In genomic region chr19:1019980-1020867, GRCh38 we compare ENCODE assay signal across 6 cellular contexts. TPM values are rescaled to one million over a fixed set of nuclear protein-coding genes. Genes with fewer than 3 reads are reported as not detected.
A peak's percentile ranks its signal among the peaks of the same experiment; 100 is the strongest.
DNase-seq lines count a peak whose midpoint lies in the region; TF ChIP-seq lines count a peak whose summit lies in the region.

No MANE protein-coding gene starts in this region.

- H3K27ac ChIP-seq in adrenal gland = peak overlapping the region in 4 of 5 donors; percentile 88 to 99 (median 90)
- peak overlapping the region; percentile 45 for H3K27ac ChIP-seq in muscle layer of duodenum (ENCODE audit: low read length)

- peak overlapping the region; percentile 81 for H3K27ac Mint-ChIP-seq in HFFc6

- no peak for DNase-seq in HFFc6
- DNase-seq in adrenal gland = peak in 6 of 7 donors; percentile 51 to 76 (median 60)
- DNase-seq in SK-N-DZ (ENCODE audit: low spot score) = no peak
- no peak for DNase-seq in NCI-H187 (lab: John Stamatoyannopoulos, UW)
- no peak for DNase-seq in stimulated activated CD4-positive, alpha-beta T cell treated with anti-CD3 and anti-CD28 coated beads, Interleukin-1b, Interleukin-23, amount 100 ng/mL, for 48 hours

- H3K27me3 ChIP-seq in adrenal gland = no peaks in the 10 kb centered on the region
- H3K27me3 ChIP-seq in muscle layer of duodenum (ENCODE audit: low read depth, low read length) = no peaks in the 10 kb centered on the region

- no peak for TF ChIP-seq POLR2A in adrenal gland (IDR thresholded peaks at IDR 0.05)

- intact Hi-C loops in adrenal gland (cut with DNase I) = no loop called here

- H3K4me1 ChIP-seq in adrenal gland (replicated peaks in 1 of 2) (peaks cover 27 to 51% of the 10 kb centered on the region in 2 donors), muscle layer of duodenum (ENCODE audit: control insufficient read depth in 1 of 2, insufficient read depth in 2 of 2, low read length in 2 of 2) (peaks cover 11 to 51% of the 10 kb centered on the region in 2 donors)

- H3K9me3 Mint-ChIP-seq in HFFc6 = peaks cover 4% of the 10 kb centered on the region; the same call in 1 of the 2 replicates

- no peaks in the 10 kb centered on the region; the same call in none of the 2 replicates for H3K27me3 Mint-ChIP-seq in HFFc6 (ENCODE audit: insufficient read depth)

- H3K9me3 ChIP-seq in adrenal gland (replicated peaks in 1 of 3) (no peaks in the 10 kb centered on the region), muscle layer of duodenum (ENCODE audit: control insufficient read depth in 1 of 2, low read length in 2 of 2) (no peaks in the 10 kb centered on the region)

- H3K4me1 Mint-ChIP-seq in HFFc6 (ENCODE audit: low read depth) = peaks cover 31% of the 10 kb centered on the region

- H3K4me3 Mint-ChIP-seq in HFFc6 = peak overlapping the region; percentile 93

- no peak for TF ChIP-seq CTCF in HFFc6 (IDR thresholded peaks at IDR 0.05)
- no peak for TF ChIP-seq CTCF in adrenal gland (IDR thresholded peaks at IDR 0.05)

- WGBS in adrenal gland, 4 donors = 0 to 1% (median 1%) methylated on average over 42 to 60 of the region's 60 CpGs

- no peaks in the 10 kb centered on the region for H3K36me3 Mint-ChIP-seq in HFFc6 (ENCODE audit: low read depth)

- H3K36me3 ChIP-seq in adrenal gland (replicated peaks in 1 of 2) (no peaks in the 10 kb centered on the region), muscle layer of duodenum (ENCODE audit: control insufficient read depth in 1 of 2, insufficient read depth in 2 of 2, low read length in 2 of 2) (no peaks in the 10 kb centered on the region)

- H3K4me3 ChIP-seq in adrenal gland (peak overlapping the region; percentile 62 to 99 (median 78)), muscle layer of duodenum (ENCODE audit: low read depth in 1 of 2, low read length in 2 of 2) (peak overlapping the region; percentile 83 to 94)

RNA-seq across cellular contexts. Expression of gene TMEM259, which starts 0.7 kb away (rescaled TPM):
- total RNA-seq in HFFc6 (2021; fragmentation: NEBNext Ultra II Directional; extraction: Animal tissue kit (Norgen Biotek cat#: 25700)) = 100 to 1,000 TPM; 127 to 164 (median 149) TPM
- total RNA-seq in adrenal gland = 100 to 1,000 TPM; 126 to 308 (median 202) TPM
- 100 to 1,000 TPM in 2 of 3 donors, 10 to 100 TPM in 1; 79.4 to 743 (median 370) TPM for polyA plus RNA-seq in adrenal gland
- polyA plus RNA-seq in SK-N-DZ (2014; cell fraction: cytosol; rRNA removed) = 148 and 150 TPM in 2 replicates
- 1,654 and 1,796 TPM in 2 replicates for polyA plus RNA-seq in SK-N-DZ (2014; cell fraction: nucleus; rRNA removed)

RNA-seq across cellular contexts. Expression of gene RNU6-2, which starts 1.1 kb away (rescaled TPM):
- not detected for total RNA-seq in HFFc6 (2021; fragmentation: NEBNext Ultra II Directional; extraction: Animal tissue kit (Norgen Biotek cat#: 25700))
- total RNA-seq in adrenal gland = not detected
- not detected for polyA plus RNA-seq in adrenal gland
- polyA plus RNA-seq in SK-N-DZ (2014; cell fraction: cytosol; rRNA removed) = not detected in 2 replicates
- not detected in 2 replicates for polyA plus RNA-seq in SK-N-DZ (2014; cell fraction: nucleus; rRNA removed)

RNA-seq across cellular contexts. Expression of gene CNN2, which starts 6.2 kb away (rescaled TPM):
- 100 to 1,000 TPM; 483 to 579 (median 507) TPM for total RNA-seq in HFFc6 (2021; fragmentation: NEBNext Ultra II Directional; extraction: Animal tissue kit (Norgen Biotek cat#: 25700))
- 10 to 100 TPM; 24.2 to 64.9 (median 42.7) TPM for total RNA-seq in adrenal gland
- 10 to 100 TPM; 11.2 to 60.8 (median 52.5) TPM for polyA plus RNA-seq in adrenal gland
- polyA plus RNA-seq in SK-N-DZ (2014; cell fraction: cytosol; rRNA removed) = 100.0 and 112 TPM in 2 replicates
- 50.3 and 54.1 TPM in 2 replicates for polyA plus RNA-seq in SK-N-DZ (2014; cell fraction: nucleus; rRNA removed)

RNA-seq across cellular contexts. Expression of gene ABCA7, which starts 19.7 kb away (rescaled TPM):
- 1 to 10 TPM; 4.6 to 8.1 (median 6.6) TPM for total RNA-seq in HFFc6 (2021; fragmentation: NEBNext Ultra II Directional; extraction: Animal tissue kit (Norgen Biotek cat#: 25700))
- 10 to 100 TPM in 7 of 8 donors, 1 to 10 TPM in 1; 8.8 to 23.2 (median 18.8) TPM for total RNA-seq in adrenal gland
- polyA plus RNA-seq in adrenal gland = 100 to 1,000 TPM in 1 of 3 donors, 10 to 100 TPM in 1, 1 to 10 TPM in 1; 2.1 to 109 (median 28.7) TPM
- 7.6 and 10.8 TPM in 2 replicates for polyA plus RNA-seq in SK-N-DZ (2014; cell fraction: cytosol; rRNA removed)
- 71.2 and 150 TPM in 2 replicates for polyA plus RNA-seq in SK-N-DZ (2014; cell fraction: nucleus; rRNA removed)

RNA-seq across cellular contexts. Expression of gene GRIN3B, which starts 20.0 kb away (rescaled TPM):
- under 1 TPM; 0.34 to 0.66 (median 0.41) TPM for total RNA-seq in HFFc6 (2021; fragmentation: NEBNext Ultra II Directional; extraction: Animal tissue kit (Norgen Biotek cat#: 25700))
- total RNA-seq in adrenal gland = under 1 TPM in 3 of 8 donors, not detected in 5; 0.08 to 0.18 (median 0.14) TPM
- under 1 TPM in 1 of 3 donors, not detected in 2; 0.24 TPM for polyA plus RNA-seq in adrenal gland
- 2.6 TPM in 1 of 2 replicates, not detected in the other for polyA plus RNA-seq in SK-N-DZ (2014; cell fraction: cytosol; rRNA removed)
- 1.9 TPM in 2 replicates for polyA plus RNA-seq in SK-N-DZ (2014; cell fraction: nucleus; rRNA removed)

Comparison
In these comparisons a context has a peak if more than half of its experiments do, and no peak if none do; other contexts are left out.
1. DNase-seq: peak in adrenal gland (6 of 7); none in HFFc6 (single experiment), SK-N-DZ (single experiment), NCI-H187 (0 of 2) and stimulated activated CD4-positive, alpha-beta T cell treated with anti-CD3 and anti-CD28 coated beads, Interleukin-1b, Interleukin-23, amount 100 ng/mL, for 48 hours (single experiment).
2. RNA of gene CNN2, which starts 6.2 kb away (total RNA-seq): 483 to 579 TPM in HFFc6; 24.2 to 64.9 TPM in adrenal gland; every median in the first group is over 4 times any median in the second.